In genomic region chr2:105521176-105521575, GRCh38 we compare ENCODE assay signal across 8 cellular contexts.
DNase-seq lines count a peak whose midpoint lies in the region; ATAC-seq and TF ChIP-seq lines count a peak whose summit lies in the region.

No MANE protein-coding gene starts in this region.

- TF ChIP-seq CTCF in ascending aorta (IDR thresholded peaks at IDR 0.05): peak; percentile 25 to 66 (median 53)
- peak; percentile 48 for TF ChIP-seq CTCF in liver (IDR thresholded peaks at IDR 0.05; ENCODE audit: low read depth, low read length, missing input control)

- H3K36me3 ChIP-seq in GM23248 (ENCODE audit: low read depth): no peaks in the 10 kb centered on the region
- no peaks in the 10 kb centered on the region for H3K36me3 ChIP-seq in ascending aorta
- H3K36me3 ChIP-seq in liver (ENCODE audit: control insufficient read depth in 4 of 4, insufficient read depth in 3 of 4, low read depth in 1 of 4, low read length in 3 of 4): no peaks in the 10 kb centered on the region

- peak; percentile 89 to 91 for TF ChIP-seq RAD21 in liver (IDR thresholded peaks at IDR 0.05)

- H3K9ac ChIP-seq in GM23248 (no peak overlapping the region), liver (ENCODE audit: low read depth in 1 of 2, low read length in 2 of 2) (peak overlapping the region in 1 of 2 donors; percentile 16)

- H3F3A ChIP-seq in GM23248 (ENCODE audit: insufficient read depth): no peaks in the 10 kb centered on the region

- no peak overlapping the region for H3K4me2 ChIP-seq in GM23248 (ENCODE audit: unreplicated experiment)

- DNase-seq in AG20443 (ENCODE audit: low spot score) (peak; percentile 40), GM23248 (peak; percentile 41), ascending aorta (ENCODE audit: low spot score in 2 of 2) (no peak), NCI-H345 (lab: John Stamatoyannopoulos, UW) (no peak), activated gamma-delta T cell treated with Interleukin-2 at 50 U/mL for 16 hours (no peak)

- H3K9me2 ChIP-seq in GM23248 (ENCODE audit: insufficient read depth): no peaks in the 10 kb centered on the region

- H3K27me3 ChIP-seq in GM23248 (replicated peaks; ENCODE audit: insufficient read depth) (no peaks in the 10 kb centered on the region), ascending aorta (no peaks in the 10 kb centered on the region), liver (ENCODE audit: control insufficient read depth in 4 of 4, insufficient read depth in 4 of 4, low read length in 3 of 4) (no peaks in the 10 kb centered on the region)

- no peak overlapping the region for H2AFZ ChIP-seq in GM23248

- H3K4me3 ChIP-seq in GM23248: no peak overlapping the region
- H3K4me3 ChIP-seq in ascending aorta: no peak overlapping the region
- no peak overlapping the region for H3K4me3 ChIP-seq in liver (ENCODE audit: low read depth in 1 of 3, low read length in 3 of 3)

- H3K9me3 ChIP-seq in GM23248 (ENCODE audit: low read depth): no peaks in the 10 kb centered on the region
- H3K9me3 ChIP-seq in ascending aorta: no peaks in the 10 kb centered on the region
- peaks cover 0 to 6% (median 0%) of the 10 kb centered on the region in 4 donors for H3K9me3 ChIP-seq in liver (ENCODE audit: control insufficient read depth in 4 of 4, low read length in 3 of 4)

- peaks cover 13% of the 10 kb centered on the region for H3K4me1 ChIP-seq in GM23248 (ENCODE audit: insufficient read depth)
- H3K4me1 ChIP-seq in ascending aorta: peaks cover 5 to 9% of the 10 kb centered on the region in 2 donors
- peaks cover 5 to 9% (median 7%) of the 10 kb centered on the region in 4 donors for H3K4me1 ChIP-seq in liver (ENCODE audit: control insufficient read depth in 4 of 4, insufficient read depth in 4 of 4, low read length in 3 of 4)

- in situ Hi-C loops in GM23248 (cut with MboI): loop anchor here (10.0 kb wide), 1 partner anchor 166 kb away; no protein-coding TSS in a partner anchor

- ATAC-seq in GM21447 (IDR thresholded peaks at IDR 0.05; ENCODE audit: unreplicated experiment) (no peak), GM21515 (IDR thresholded peaks at IDR 0.05; ENCODE audit: unreplicated experiment) (no peak)

- 0 to 3% methylated on average over 1 of the region's 1 CpG for WGBS in GM23248 (ENCODE audit: low coverage in 1 of 2, low lambda C conversion rate in 2 of 2, missing lambda C conversion rate in 2 of 2), 2 experiments
- 3% methylated on average over 1 of the region's 1 CpG for WGBS in liver

- no peak overlapping the region for H3K27ac ChIP-seq in GM23248
- no peak overlapping the region for H3K27ac ChIP-seq in ascending aorta
- H3K27ac ChIP-seq in liver (ENCODE audit: low read depth in 1 of 2, low read length in 2 of 2): no peak overlapping the region

- no peaks in the 10 kb centered on the region for H3K79me2 ChIP-seq in GM23248 (ENCODE audit: insufficient read depth)

- no peaks in the 10 kb centered on the region for H4K20me1 ChIP-seq in GM23248 (ENCODE audit: insufficient read depth)

- intact Hi-C loops in ascending aorta (cut with DNase I): loop anchor here (1.0 kb wide), 1 partner anchor 152 kb away; no protein-coding TSS in a partner anchor

TF ChIP-seq in liver, 16 proteins besides CTCF, POLR2A, EP300 and RAD21:
- TF ChIP-seq FOXA1 (IDR thresholded peaks at IDR 0.05) (no peak), SP1 (IDR thresholded peaks at IDR 0.05) (no peak)

Comparison
In these comparisons a context has a peak if more than half of its experiments do, and no peak if none do; other contexts are left out.
1. DNase-seq: peak in AG20443 (single experiment) and GM23248 (single experiment); none in ascending aorta (0 of 2), NCI-H345 (single experiment) and activated gamma-delta T cell treated with Interleukin-2 at 50 U/mL for 16 hours (single experiment).